In genomic region chr12:103301642-103302620, GRCh38 we compare ENCODE assay signal across 1 cellular context.
A peak's percentile ranks its signal among the peaks of the same experiment; 100 is the strongest.
TF ChIP-seq lines count a peak whose summit lies in the region.

No MANE protein-coding gene starts in this region.

TF ChIP-seq in GM23338, 12 proteins besides CTCF, POLR2A, EP300 and RAD21 (continued from another document):
- 0 out of 2 replicates have a peak, but pooled peaks have one; percentile 14 for TF ChIP-seq ZNF462 (CRISPR knock-in tag; IDR thresholded peaks at IDR 0.05)
